ENCODE assay signal across 18 cellular contexts in genomic region chr3:171694888-171695287, GRCh38.
DNase-seq lines count a peak whose midpoint lies in the region; ATAC-seq, FAIRE-seq and TF ChIP-seq lines count a peak whose summit lies in the region.
"Had no signal": no experiment of that assay in that cellular context is flagged by ENCODE, and none has a peak within 500 bp of the region (broad histone marks: within the 10 kb centered on the region; RNA-seq: fewer than 3 reads in every experiment).

No MANE protein-coding gene starts in this region.

- H3K27me3 ChIP-seq in pancreas, result no peaks in the 10 kb centered on the region

- H3K4me1 ChIP-seq in pancreas, result no peaks in the 10 kb centered on the region
- H3K4me1 ChIP-seq: HAP-1 had no signal

- WGBS in pancreas, 2 donors, result 89 to 92% methylated on average over 1 of the region's 1 CpG

- peak; percentile 29 for FAIRE-seq in pancreas (lab: Jason Lieb, UNC)
- FAIRE-seq: GM12891, H1 had no signal

- peaks cover 0 to 3% (median 0%) of the 10 kb centered on the region in 3 donors for H3K36me3 ChIP-seq in pancreas
- H3K36me3 ChIP-seq: HAP-1 had no signal

- TF ChIP-seq CTCF in fibroblast of the aortic adventitia (IDR thresholded peaks at IDR 0.05; ENCODE audit: insufficient read depth, low read length), result no peak
- no peak for TF ChIP-seq CTCF in pancreas (IDR thresholded peaks at IDR 0.05)

- H3K27ac ChIP-seq in pancreas, result no peak overlapping the region
- H3K27ac ChIP-seq: 22Rv1 had no signal

- H3K9me3 ChIP-seq in pancreas, result no peaks in the 10 kb centered on the region
- H3K9me3 ChIP-seq: HAP-1 had no signal

- no peak overlapping the region for H3K4me3 ChIP-seq in fibroblast of the aortic adventitia (ENCODE audit: low read depth, low read length)
- no peak overlapping the region for H3K4me3 ChIP-seq in pancreas
- H3K4me3 ChIP-seq: HAP-1 had no signal

- DNase-seq in DMS 273 (lab: John Stamatoyannopoulos, UW; ENCODE audit: unreplicated experiment) (peak; percentile 36), DMS 273 treated with DMSO at 0.1 percent for 48 hours (lab: John Stamatoyannopoulos, UW) (no peak), fibroblast of the aortic adventitia (ENCODE audit: low read depth) (peak; percentile 4), pancreas (no peak), CD1c-positive myeloid dendritic cell (ENCODE audit: extremely low spot score) (no peak)
- no peak for DNase-seq in activated T-cell treated with anti-CD3 and anti-CD28 coated beads, Interleukin-2, amount 50 U/mL, for 48 hours
- DNase-seq: Calu3; CD4-positive, alpha-beta T cell; DMS153; DMS79 treated with DMSO at 0.1 percent for 48 hours; EL; IMR-90; KBM-7 had no signal

- ATAC-seq in pancreas (no peak), HG02981 (IDR thresholded peaks at IDR 0.05; ENCODE audit: unreplicated experiment) (no peak)

- intact Hi-C loops in pancreas (cut with DNase I), result no loop called here

Comparison
In these comparisons a context has a peak if more than half of its experiments do, and no peak if none do; other contexts are left out.
1. DNase-seq: peak in DMS 273 (single experiment) and fibroblast of the aortic adventitia (single experiment); none in DMS 273 treated with DMSO at 0.1 percent for 48 hours (single experiment), pancreas (0 of 6), activated T-cell treated with anti-CD3 and anti-CD28 coated beads, Interleukin-2, amount 50 U/mL, for 48 hours (0 of 2) and CD1c-positive myeloid dendritic cell (single experiment).